Comparison of ENCODE assay signal across 8 cellular contexts in genomic region chr12:24561411-24561871, GRCh38.
DNase-seq lines count a peak whose midpoint lies in the region; ATAC-seq and TF ChIP-seq lines count a peak whose summit lies in the region.

No MANE protein-coding gene starts in this region.

- no peaks in the 10 kb centered on the region for H3K36me3 Mint-ChIP-seq in T-helper 2 cell treated with Interferon-gamma antibody and Interleukin-4, amounts not matched to agents 5 μg/mL and 100 μg/mL, for 36 hours (ENCODE audit: low read depth)
- H3K36me3 Mint-ChIP-seq in activated CD4-positive, alpha-beta memory T cell treated with anti-CD3 and anti-CD28 coated beads for 36 hours, result no peaks in the 10 kb centered on the region

- peak overlapping the region; percentile 96 for H3K4me2 ChIP-seq in parathyroid adenoma (ENCODE audit: low read length)

- peaks cover 16% of the 10 kb centered on the region for H3K4me1 Mint-ChIP-seq in T-helper 2 cell treated with Interferon-gamma antibody and Interleukin-4, amounts not matched to agents 5 μg/mL and 100 μg/mL, for 36 hours (ENCODE audit: low read depth)
- H3K4me1 Mint-ChIP-seq in activated CD4-positive, alpha-beta memory T cell treated with anti-CD3 and anti-CD28 coated beads for 36 hours (ENCODE audit: low read depth), result peaks cover 19% of the 10 kb centered on the region

- ATAC-seq in HG03196 (IDR thresholded peaks at IDR 0.05; ENCODE audit: unreplicated experiment), result no peak

- H3K27me3 Mint-ChIP-seq in T-helper 2 cell treated with Interferon-gamma antibody and Interleukin-4, amounts not matched to agents 5 μg/mL and 100 μg/mL, for 36 hours (ENCODE audit: low read depth), result peaks cover 66% of the 10 kb centered on the region
- H3K27me3 Mint-ChIP-seq in activated CD4-positive, alpha-beta memory T cell treated with anti-CD3 and anti-CD28 coated beads for 36 hours, result peaks cover 56% of the 10 kb centered on the region

- H3K9ac ChIP-seq in parathyroid adenoma, result no peak overlapping the region

- H3K27ac ChIP-seq in cardiac muscle cell (peak overlapping the region; percentile 78), parathyroid adenoma (no peak overlapping the region)

- H3K9me3 Mint-ChIP-seq in T-helper 2 cell treated with Interferon-gamma antibody and Interleukin-4, amounts not matched to agents 5 μg/mL and 100 μg/mL, for 36 hours, result no peaks in the 10 kb centered on the region
- no peaks in the 10 kb centered on the region for H3K9me3 Mint-ChIP-seq in activated CD4-positive, alpha-beta memory T cell treated with anti-CD3 and anti-CD28 coated beads for 36 hours

- POLR2A ChIA-PET in activated CD4-positive, alpha-beta memory T cell treated with anti-CD3 and anti-CD28 coated beads for 36 hours (lab: Charles Lee), result no interaction called here

- intact Hi-C loops in activated CD4-positive, alpha-beta memory T cell treated with anti-CD3 and anti-CD28 coated beads for 36 hours (cut with micrococcal nuclease), result loop anchor here (5.0 kb wide), 1 partner anchor 276 kb away; no protein-coding TSS in a partner anchor

- no peaks in the 10 kb centered on the region for H3K27me3 ChIP-seq in cardiac muscle cell
- H3K27me3 ChIP-seq in parathyroid adenoma (ENCODE audit: control insufficient read depth, insufficient read depth, low read length), result no peaks in the 10 kb centered on the region

- H3K4me3 ChIP-seq in cardiac muscle cell (peak overlapping the region; percentile 94), parathyroid adenoma (ENCODE audit: low read depth, low read length) (peak overlapping the region; percentile 80)

- H3K79me2 ChIP-seq in parathyroid adenoma, result no peaks in the 10 kb centered on the region

- H3K4me1 ChIP-seq in cardiac muscle cell (ENCODE audit: low read depth) (peaks cover 21% of the 10 kb centered on the region), parathyroid adenoma (no peaks in the 10 kb centered on the region)

- no peak for DNase-seq in T-helper 2 cell treated with Interferon-gamma antibody and Interleukin-4, amounts not matched to agents 5 μg/mL and 100 μg/mL, for 36 hours (ENCODE audit: low spot score)
- no peak for DNase-seq in T-helper 2 cell
- DNase-seq in activated CD4-positive, alpha-beta memory T cell treated with anti-CD3 and anti-CD28 coated beads for 36 hours, result no peak
- peak in 1 of 2 donors; percentile 59 for DNase-seq in cardiac muscle cell (ENCODE audit: low read depth in 1 of 2, low spot score in 1 of 2)
- DNase-seq in GOT3 (lab: John Stamatoyannopoulos, UW), result no peak
- DNase-seq in HUDEP-2 (lab: John Stamatoyannopoulos, UW; ENCODE audit: unreplicated experiment in 76 of 76), result no peak

- TF ChIP-seq CTCF in cardiac muscle cell (IDR thresholded peaks at IDR 0.05; ENCODE audit: low read depth, low read length), result no peak
- no peak for TF ChIP-seq CTCF in parathyroid adenoma (IDR thresholded peaks at IDR 0.05)

- no peak overlapping the region for H3K27ac Mint-ChIP-seq in T-helper 2 cell treated with Interferon-gamma antibody and Interleukin-4, amounts not matched to agents 5 μg/mL and 100 μg/mL, for 36 hours
- no peak overlapping the region for H3K27ac Mint-ChIP-seq in activated CD4-positive, alpha-beta memory T cell treated with anti-CD3 and anti-CD28 coated beads for 36 hours

- H2AFZ ChIP-seq in parathyroid adenoma, result peak overlapping the region; percentile 61

- H3K36me3 ChIP-seq in cardiac muscle cell (no peaks in the 10 kb centered on the region), parathyroid adenoma (ENCODE audit: control insufficient read depth, insufficient read depth, low read length) (no peaks in the 10 kb centered on the region)

- CTCF ChIA-PET in activated CD4-positive, alpha-beta memory T cell treated with anti-CD3 and anti-CD28 coated beads for 36 hours (lab: Charles Lee), result no interaction called here

- H3K4me3 Mint-ChIP-seq in T-helper 2 cell treated with Interferon-gamma antibody and Interleukin-4, amounts not matched to agents 5 μg/mL and 100 μg/mL, for 36 hours, result peak overlapping the region; percentile 80
- peak overlapping the region; percentile 72 for H3K4me3 Mint-ChIP-seq in activated CD4-positive, alpha-beta memory T cell treated with anti-CD3 and anti-CD28 coated beads for 36 hours

- H3K9me3 ChIP-seq in cardiac muscle cell (ENCODE audit: low read depth) (no peaks in the 10 kb centered on the region), parathyroid adenoma (ENCODE audit: control insufficient read depth, low read length) (no peaks in the 10 kb centered on the region)
